In the genomic region with DNA sequence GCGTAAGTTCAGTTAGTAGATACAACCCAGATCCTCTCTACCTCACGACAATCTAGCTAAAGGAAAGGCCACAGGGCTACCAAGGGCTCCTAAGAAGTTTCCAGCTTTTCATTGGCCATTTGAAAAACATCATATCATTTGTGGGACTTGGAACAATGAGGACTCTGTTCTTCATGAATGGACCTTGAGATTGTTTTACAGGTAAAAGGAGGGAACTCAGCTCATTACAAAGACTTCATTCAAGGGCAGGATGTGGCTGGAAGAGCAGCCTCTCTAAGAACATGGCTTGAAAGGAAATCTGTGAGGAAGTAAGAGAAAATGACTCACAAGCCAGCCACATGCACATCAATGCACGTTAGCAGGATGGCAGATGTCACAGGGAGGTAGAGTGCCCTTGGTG, we compare ENCODE assay signal across 12 cellular contexts.
DNase-seq lines count a peak whose midpoint lies in the region; ATAC-seq and TF ChIP-seq lines count a peak whose summit lies in the region.
"Had no signal": no experiment of that assay in that cellular context is flagged by ENCODE, and none has a peak within 500 bp of the region (broad histone marks: within the 10 kb centered on the region; RNA-seq: fewer than 3 reads in every experiment).

No MANE protein-coding gene starts in this region.

- H3K9me3 ChIP-seq in PC-3 (ENCODE audit: low read length): no peaks in the 10 kb centered on the region
- H3K9me3 ChIP-seq in naive thymus-derived CD4-positive, alpha-beta T cell (ENCODE audit: control insufficient read depth in 2 of 3, low read length in 3 of 3): no peaks in the 10 kb centered on the region
- H3K9me3 ChIP-seq: tibial nerve had no signal

- no peaks in the 10 kb centered on the region for H3K9me2 ChIP-seq in PC-3 (replicated peaks; ENCODE audit: low read length)

- no peaks in the 10 kb centered on the region for H3K36me3 Mint-ChIP-seq in naive thymus-derived CD4-positive, alpha-beta T cell

- no peaks in the 10 kb centered on the region for H3K79me2 ChIP-seq in PC-3 (ENCODE audit: low read length)

- peak overlapping the region; percentile 42 for H3K4me2 ChIP-seq in PC-3 (ENCODE audit: low read length)

- H3F3A ChIP-seq in PC-3 (ENCODE audit: low read length, unreplicated experiment): no peaks in the 10 kb centered on the region

- peak; percentile 67 for ATAC-seq in HG03095 (IDR thresholded peaks at IDR 0.05; ENCODE audit: unreplicated experiment)
- peak; percentile 78 for ATAC-seq in PC-3
- ATAC-seq in naive thymus-derived CD4-positive, alpha-beta T cell: peak; percentile 37

- H3K4me3 ChIP-seq in PC-3 (ENCODE audit: low read length): no peak overlapping the region
- H3K4me3 ChIP-seq in naive thymus-derived CD4-positive, alpha-beta T cell (ENCODE audit: low read length): no peak overlapping the region
- H3K4me3 ChIP-seq: tibial nerve had no signal

- peak overlapping the region; percentile 66 for H3K9ac ChIP-seq in PC-3 (ENCODE audit: low read length)

- H3K27me3 ChIP-seq in PC-3 (ENCODE audit: low read length): no peaks in the 10 kb centered on the region
- no peaks in the 10 kb centered on the region for H3K27me3 ChIP-seq in naive thymus-derived CD4-positive, alpha-beta T cell (ENCODE audit: control insufficient read depth in 2 of 2, insufficient read depth in 2 of 2, low read length in 2 of 2)
- H3K27me3 ChIP-seq: tibial nerve had no signal

- H3K36me3 ChIP-seq in PC-3 (ENCODE audit: low read depth, low read length): no peaks in the 10 kb centered on the region
- no peaks in the 10 kb centered on the region for H3K36me3 ChIP-seq in naive thymus-derived CD4-positive, alpha-beta T cell (ENCODE audit: control insufficient read depth in 2 of 3, insufficient read depth in 3 of 3, low read length in 3 of 3)
- H3K36me3 ChIP-seq: tibial nerve had no signal

- no peaks in the 10 kb centered on the region for H3K27me3 Mint-ChIP-seq in naive thymus-derived CD4-positive, alpha-beta T cell

- CTCF ChIA-PET in PC-3 (lab: Charles Lee): no interaction called here
- CTCF ChIA-PET in naive thymus-derived CD4-positive, alpha-beta T cell (lab: Charles Lee): no interaction called here

- peaks cover 0 to 11% (median 0%) of the 10 kb centered on the region in 7 donors for H3K4me1 Mint-ChIP-seq in naive thymus-derived CD4-positive, alpha-beta T cell

- BruUV-seq in PC-3 (replicated peaks; lab: Mats Ljungman, UMichigan): TSS peak; percentile 82

- DNase-seq in SIG-M5 treated with dmso at 0.1 percent for 504 hours (lab: John Stamatoyannopoulos, UW; ENCODE audit: unreplicated experiment): peak; percentile 5
- DNase-seq in SIG-M5 (lab: John Stamatoyannopoulos, UW): no peak
- peak; percentile 75 for DNase-seq in PC-3
- no peak for DNase-seq in naive thymus-derived CD4-positive, alpha-beta T cell
- no peak for DNase-seq in NCI-H2029 treated with DMSO at 0.1 percent for 48 hours (lab: John Stamatoyannopoulos, UW)
- no peak for DNase-seq in mucosa of gallbladder (ENCODE audit: low spot score)
- DNase-seq in NCI-H1930 (lab: John Stamatoyannopoulos, UW): no peak
- DNase-seq: activated T-cell treated with anti-CD3 and anti-CD28 coated beads for 4 hours; NCI-H1694; stimulated activated CD4-positive, alpha-beta T cell treated with anti-CD3 and anti-CD28 coated beads, Interleukin-4, amount 100 ng/mL, for 24 hours had no signal

- no peak overlapping the region for H3K27ac Mint-ChIP-seq in naive thymus-derived CD4-positive, alpha-beta T cell

- H3K27ac ChIP-seq in PC-3 (ENCODE audit: low read length): peak overlapping the region; percentile 97
- no peak overlapping the region for H3K27ac ChIP-seq in naive thymus-derived CD4-positive, alpha-beta T cell (ENCODE audit: low read depth, low read length)
- H3K27ac ChIP-seq: tibial nerve had no signal

- no peak overlapping the region for H3K4me3 Mint-ChIP-seq in naive thymus-derived CD4-positive, alpha-beta T cell

- intact Hi-C loops in PC-3 (cut with micrococcal nuclease): no loop called here
- intact Hi-C loops in naive thymus-derived CD4-positive, alpha-beta T cell (cut with micrococcal nuclease): no loop called here

- POLR2A ChIA-PET in PC-3 (lab: Charles Lee; ENCODE audit: unreplicated experiment): interaction anchor here (0.5 kb wide), 1 partner anchor 125 kb away, joined by 4 read pairs; no protein-coding TSS in a partner anchor
- POLR2A ChIA-PET in naive thymus-derived CD4-positive, alpha-beta T cell (lab: Charles Lee): no interaction called here

- no peaks in the 10 kb centered on the region for H4K20me1 ChIP-seq in PC-3 (ENCODE audit: low read length)

- H3K4me1 ChIP-seq in PC-3 (ENCODE audit: insufficient read depth, low read length): peaks cover 21% of the 10 kb centered on the region
- H3K4me1 ChIP-seq in naive thymus-derived CD4-positive, alpha-beta T cell (ENCODE audit: control insufficient read depth in 2 of 2, insufficient read depth in 2 of 2, low read length in 2 of 2): no peaks in the 10 kb centered on the region
- H3K4me1 ChIP-seq: tibial nerve had no signal

- no peak for TF ChIP-seq CTCF in PC-3 (conservative IDR thresholded peaks at IDR 0.05; ENCODE audit: low read depth, low read length)

- H3K9me3 Mint-ChIP-seq in naive thymus-derived CD4-positive, alpha-beta T cell: peaks cover 0 to 10% (median 2%) of the 10 kb centered on the region in 11 donors

- peak overlapping the region; percentile 20; the same call in 1 of the 2 replicates for H2AFZ ChIP-seq in PC-3 (ENCODE audit: low read length)

Comparison
In these comparisons a context has a peak if more than half of its experiments do, and no peak if none do; other contexts are left out.
1. DNase-seq: peak in SIG-M5 treated with dmso at 0.1 percent for 504 hours (single experiment) and PC-3 (single experiment); none in SIG-M5 (single experiment), naive thymus-derived CD4-positive, alpha-beta T cell (0 of 9), NCI-H2029 treated with DMSO at 0.1 percent for 48 hours (single experiment), mucosa of gallbladder (single experiment) and NCI-H1930 (0 of 2).
2. Peak in every context shown above with its lines, with median percentiles within 50 percentile points of each other: ATAC-seq.